17 cellular contexts compared by ENCODE assay signal in the genomic region with DNA sequence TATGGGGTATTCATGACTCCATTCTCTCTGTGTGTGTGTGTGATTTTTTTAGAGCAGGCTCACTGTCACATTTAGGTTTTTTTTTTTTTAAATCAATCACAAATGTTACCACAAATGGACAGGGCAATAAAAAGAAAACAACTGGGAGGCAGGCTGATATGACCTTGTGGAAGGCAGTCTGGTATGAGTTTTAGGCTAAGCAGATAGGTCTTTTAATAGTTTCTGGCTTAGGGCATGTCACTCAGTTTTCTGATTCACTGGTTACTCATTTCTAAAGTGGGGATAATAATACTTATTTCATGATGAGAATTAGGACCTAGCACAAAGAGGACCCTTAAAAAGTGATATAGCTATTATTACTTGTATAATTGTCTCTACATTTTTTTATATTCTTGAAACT.
"Had no signal": no experiment of that assay in that cellular context is flagged by ENCODE, and none has a peak within 500 bp of the region (broad histone marks: within the 10 kb centered on the region; RNA-seq: fewer than 3 reads in every experiment).

No MANE protein-coding gene starts in this region.

- H3K4me1 ChIP-seq: pancreas, prostate gland, transverse colon had no signal

- H3K9me3 ChIP-seq: pancreas, prostate gland, transverse colon had no signal

- H3K36me3 Mint-ChIP-seq: naive B cell; stimulated activated effector memory CD8-positive, alpha-beta T cell treated with anti-CD3 and anti-CD28 coated beads, Interleukin-12 subunit alpha, Interleukin-12 subunit beta, amount 100 ng/mL, for 72 hours had no signal

- DNase-seq: central memory CD4-positive, alpha-beta T cell; cortex of kidney; dorsolateral prefrontal cortex; effector CD8-positive, alpha-beta T cell; kidney; left cardiac atrium; mesendoderm; naive B cell; occipital lobe; pancreas; stimulated activated CD4-positive, alpha-beta T cell treated with anti-CD3 and anti-CD28 coated beads, Interleukin-4, amount 100 ng/mL, for 1 hour; stimulated activated CD8-positive, alpha-beta memory T cell treated with anti-CD3 and anti-CD28 coated beads, Interleukin-4, amount 100 ng/mL, for 48 hours; stimulated activated naive CD8-positive, alpha-beta T cell treated with anti-CD3 and anti-CD28 coated beads, Interleukin-15, Interleukin-2, amounts not matched to agents 100 U/mL and 50 U/mL, for 24 hours; transverse colon had no signal

- H3K4me3 ChIP-seq: dorsolateral prefrontal cortex, pancreas, prostate gland, transverse colon had no signal

- H3K4me3 Mint-ChIP-seq: naive B cell; nephron; stimulated activated effector memory CD8-positive, alpha-beta T cell treated with anti-CD3 and anti-CD28 coated beads, Interleukin-12 subunit alpha, Interleukin-12 subunit beta, amount 100 ng/mL, for 72 hours had no signal

- H3K27me3 ChIP-seq: dorsolateral prefrontal cortex, transverse colon had no signal

- H3K4me1 Mint-ChIP-seq: naive B cell; stimulated activated effector memory CD8-positive, alpha-beta T cell treated with anti-CD3 and anti-CD28 coated beads, Interleukin-12 subunit alpha, Interleukin-12 subunit beta, amount 100 ng/mL, for 72 hours had no signal

- H3K27ac Mint-ChIP-seq: naive B cell; stimulated activated effector memory CD8-positive, alpha-beta T cell treated with anti-CD3 and anti-CD28 coated beads, Interleukin-12 subunit alpha, Interleukin-12 subunit beta, amount 100 ng/mL, for 72 hours had no signal

- H3K9me3 Mint-ChIP-seq: stimulated activated effector memory CD8-positive, alpha-beta T cell treated with anti-CD3 and anti-CD28 coated beads, Interleukin-12 subunit alpha, Interleukin-12 subunit beta, amount 100 ng/mL, for 72 hours had no signal

- H3K27ac ChIP-seq: pancreas, prostate gland had no signal

- H3K27me3 Mint-ChIP-seq: naive B cell had no signal

- ATAC-seq: pancreas; stimulated activated effector memory CD8-positive, alpha-beta T cell treated with anti-CD3 and anti-CD28 coated beads, Interleukin-12 subunit alpha, Interleukin-12 subunit beta, amount 100 ng/mL, for 72 hours; stimulated activated naive CD8-positive, alpha-beta T cell treated with anti-CD3 and anti-CD28 coated beads, Interleukin-15, Interleukin-2, amounts not matched to agents 100 U/mL and 50 U/mL, for 24 hours had no signal

- H3K36me3 ChIP-seq: pancreas, prostate gland, transverse colon had no signal
